In genomic region chr7:158663428-158663741, GRCh38 we compare ENCODE assay signal across 19 cellular contexts. TPM values are rescaled to one million over a fixed set of nuclear protein-coding genes. Genes with fewer than 3 reads are reported as not detected.
A peak's percentile ranks its signal among the peaks of the same experiment; 100 is the strongest.
DNase-seq lines count a peak whose midpoint lies in the region; ATAC-seq and TF ChIP-seq lines count a peak whose summit lies in the region.
"Had no signal": no experiment of that assay in that cellular context is flagged by ENCODE, and none has a peak within 500 bp of the region (broad histone marks: within the 10 kb centered on the region; RNA-seq: fewer than 3 reads in every experiment).

No MANE protein-coding gene starts in this region.

- peaks cover 15% of the 10 kb centered on the region for H3K36me3 ChIP-seq in CD4-positive, CD25-positive, alpha-beta regulatory T cell (ENCODE audit: control insufficient read depth, insufficient read depth, low read length)
- H3K36me3 ChIP-seq in psoas muscle (ENCODE audit: insufficient read depth in 1 of 2, low read depth in 1 of 2) (peaks cover 0 to 30% of the 10 kb centered on the region in 2 donors), esophagus squamous epithelium (peaks cover 0 to 50% (median 6%) of the 10 kb centered on the region in 3 donors)

- no peak for TF ChIP-seq POLR2A in esophagus squamous epithelium (IDR thresholded peaks at IDR 0.05)

- H3K4me3 Mint-ChIP-seq in activated CD4-positive, alpha-beta T cell treated with anti-CD3 and anti-CD28 coated beads for 36 hours, result peak overlapping the region; percentile 7
- H3K4me3 Mint-ChIP-seq in CD4-positive, CD25-positive, alpha-beta regulatory T cell, result peak overlapping the region in 2 of 4 donors; percentile 7 to 52
- peak overlapping the region; percentile 51 to 89 (median 72) for H3K4me3 Mint-ChIP-seq in immature natural killer cell
- H3K4me3 Mint-ChIP-seq in chondrocyte (ENCODE audit: unreplicated experiment), result no peak overlapping the region
- H3K4me3 Mint-ChIP-seq: activated naive CD8-positive, alpha-beta T cell treated with anti-CD3 and anti-CD28 coated beads for 36 hours; brain; memory B cell; nephron had no signal

- DNase-seq in activated CD4-positive, alpha-beta T cell treated with anti-CD3 and anti-CD28 coated beads for 36 hours, result no peak
- DNase-seq in activated CD4-positive, alpha-beta T cell treated with anti-CD3 and anti-CD28 coated beads for 4 hours, result no peak
- no peak for DNase-seq in CD4-positive, CD25-positive, alpha-beta regulatory T cell
- DNase-seq in RWPE1 (ENCODE audit: low spot score) (no peak), immature natural killer cell (no peak), chondrocyte (ENCODE audit: low spot score) (no peak), psoas muscle (no peak), esophagus squamous epithelium (lab: John Stamatoyannopoulos, UW) (no peak)
- DNase-seq: activated naive CD8-positive, alpha-beta T cell treated with anti-CD3 and anti-CD28 coated beads for 36 hours; C1 segment of cervical spinal cord; DMS53; foreskin keratinocyte; hypothalamus; NCI-H2171; NCI-H526 treated with DMSO at 0.1 percent for 48 hours; SHP77 treated with DMSO at 0.1 percent for 48 hours had no signal

- no peak overlapping the region for H3K4me3 ChIP-seq in CD4-positive, CD25-positive, alpha-beta regulatory T cell (ENCODE audit: low read depth, low read length)
- H3K4me3 ChIP-seq in psoas muscle (no peak overlapping the region), esophagus squamous epithelium (no peak overlapping the region)

- peak overlapping the region; percentile 50 for H3K27ac ChIP-seq in CD4-positive, CD25-positive, alpha-beta regulatory T cell (ENCODE audit: insufficient read depth, low read length, poor library complexity, severe bottlenecking)
- peak overlapping the region; percentile 21 for H3K27ac ChIP-seq in RWPE1
- H3K27ac ChIP-seq in psoas muscle, result no peak overlapping the region
- no peak overlapping the region for H3K27ac ChIP-seq in esophagus squamous epithelium
- H3K27ac ChIP-seq: foreskin keratinocyte had no signal

- no peaks in the 10 kb centered on the region for H3K9me3 ChIP-seq in CD4-positive, CD25-positive, alpha-beta regulatory T cell (ENCODE audit: control insufficient read depth in 2 of 2, low read length in 2 of 2)
- H3K9me3 ChIP-seq in psoas muscle (no peaks in the 10 kb centered on the region), esophagus squamous epithelium (no peaks in the 10 kb centered on the region)

- CTCF ChIA-PET in activated CD4-positive, alpha-beta T cell treated with anti-CD3 and anti-CD28 coated beads for 36 hours (lab: Charles Lee), result interaction anchor here (0.6 to 1.8 kb wide), 2 partner anchors 13 to 86 kb away, joined by 3 to 5 read pairs; no protein-coding TSS in a partner anchor
- CTCF ChIA-PET in RWPE1 (lab: Yijun Ruan, JAX), result no interaction called here

- H3K27me3 Mint-ChIP-seq in activated CD4-positive, alpha-beta T cell treated with anti-CD3 and anti-CD28 coated beads for 36 hours, result no peaks in the 10 kb centered on the region
- no peaks in the 10 kb centered on the region for H3K27me3 Mint-ChIP-seq in CD4-positive, CD25-positive, alpha-beta regulatory T cell
- H3K27me3 Mint-ChIP-seq in immature natural killer cell (ENCODE audit: low read depth in 3 of 3) (peaks cover 0 to 2% (median 0%) of the 10 kb centered on the region in 3 donors), chondrocyte (ENCODE audit: low read depth) (no peaks in the 10 kb centered on the region)
- H3K27me3 Mint-ChIP-seq: activated naive CD8-positive, alpha-beta T cell treated with anti-CD3 and anti-CD28 coated beads for 36 hours; brain; memory B cell had no signal

- POLR2A ChIA-PET in activated CD4-positive, alpha-beta T cell treated with anti-CD3 and anti-CD28 coated beads for 36 hours (lab: Charles Lee), result no interaction called here
- POLR2A ChIA-PET in RWPE1 (lab: Yijun Ruan, JAX; ENCODE audit: low non-redundant PET), result no interaction called here

- intact Hi-C loops in activated CD4-positive, alpha-beta T cell treated with anti-CD3 and anti-CD28 coated beads for 36 hours (cut with DNase I, micrococcal nuclease), result no loop called here
- intact Hi-C loops in psoas muscle (cut with DNase I), result no loop called here
- intact Hi-C loops in esophagus squamous epithelium (cut with DNase I), result no loop called here

- no peak for ATAC-seq in activated CD4-positive, alpha-beta T cell treated with anti-CD3 and anti-CD28 coated beads for 36 hours
- no peak for ATAC-seq in CD4-positive, CD25-positive, alpha-beta regulatory T cell (ENCODE audit: low read depth in 2 of 2)
- no peak for ATAC-seq in psoas muscle
- ATAC-seq: foreskin keratinocyte had no signal

- peaks cover 14% of the 10 kb centered on the region for H3K4me1 Mint-ChIP-seq in activated CD4-positive, alpha-beta T cell treated with anti-CD3 and anti-CD28 coated beads for 36 hours
- peaks cover 0 to 6% (median 1%) of the 10 kb centered on the region in 4 donors for H3K4me1 Mint-ChIP-seq in CD4-positive, CD25-positive, alpha-beta regulatory T cell
- H3K4me1 Mint-ChIP-seq in immature natural killer cell (peaks cover 9 to 11% of the 10 kb centered on the region in 2 donors), chondrocyte (ENCODE audit: low read depth) (peaks cover 11% of the 10 kb centered on the region)
- H3K4me1 Mint-ChIP-seq: activated naive CD8-positive, alpha-beta T cell treated with anti-CD3 and anti-CD28 coated beads for 36 hours; memory B cell; nephron had no signal

- WGBS in psoas muscle, 3 donors, result 90 to 94% (median 92%) methylated on average over 2 of the region's 2 CpGs
- WGBS in esophagus squamous epithelium, 2 donors, result 78 to 93% methylated on average over 1 to 2 of the region's 2 CpGs

- peaks cover 40% of the 10 kb centered on the region for H3K36me3 Mint-ChIP-seq in activated CD4-positive, alpha-beta T cell treated with anti-CD3 and anti-CD28 coated beads for 36 hours (ENCODE audit: low read depth)
- peaks cover 34% of the 10 kb centered on the region for H3K36me3 Mint-ChIP-seq in CD4-positive, CD25-positive, alpha-beta regulatory T cell
- peaks cover 0 to 12% (median 7%) of the 10 kb centered on the region in 3 donors for H3K36me3 Mint-ChIP-seq in immature natural killer cell
- peaks cover 6% of the 10 kb centered on the region for H3K36me3 Mint-ChIP-seq in chondrocyte (ENCODE audit: low read depth)

- H3K27me3 ChIP-seq in CD4-positive, CD25-positive, alpha-beta regulatory T cell (ENCODE audit: control insufficient read depth, insufficient read depth, low read length), result no peaks in the 10 kb centered on the region
- H3K27me3 ChIP-seq in psoas muscle (ENCODE audit: insufficient read depth in 3 of 3, low read length in 2 of 3) (no peaks in the 10 kb centered on the region), esophagus squamous epithelium (no peaks in the 10 kb centered on the region)
- H3K27me3 ChIP-seq: foreskin keratinocyte had no signal

- peak overlapping the region; percentile 42 for H3K27ac Mint-ChIP-seq in activated CD4-positive, alpha-beta T cell treated with anti-CD3 and anti-CD28 coated beads for 36 hours
- H3K27ac Mint-ChIP-seq in CD4-positive, CD25-positive, alpha-beta regulatory T cell, result peak overlapping the region; percentile 23 to 84 (median 79)
- peak overlapping the region; percentile 58 to 89 (median 76) for H3K27ac Mint-ChIP-seq in immature natural killer cell
- H3K27ac Mint-ChIP-seq in chondrocyte (ENCODE audit: unreplicated experiment), result no peak overlapping the region
- H3K27ac Mint-ChIP-seq: activated naive CD8-positive, alpha-beta T cell treated with anti-CD3 and anti-CD28 coated beads for 36 hours; memory B cell; nephron had no signal

- TF ChIP-seq CTCF in RWPE1 (conservative IDR thresholded peaks at IDR 0.05; ENCODE audit: low read depth), result no peak
- TF ChIP-seq CTCF in chondrocyte (IDR thresholded peaks at IDR 0.05), result no peak
- no peak for TF ChIP-seq CTCF in psoas muscle (IDR thresholded peaks at IDR 0.05)
- TF ChIP-seq CTCF in esophagus squamous epithelium (IDR thresholded peaks at IDR 0.05), result peak in 1 of 6 experiments; percentile 18

- no peaks in the 10 kb centered on the region for H3K9me3 Mint-ChIP-seq in activated CD4-positive, alpha-beta T cell treated with anti-CD3 and anti-CD28 coated beads for 36 hours (ENCODE audit: low read depth)
- no peaks in the 10 kb centered on the region for H3K9me3 Mint-ChIP-seq in CD4-positive, CD25-positive, alpha-beta regulatory T cell
- H3K9me3 Mint-ChIP-seq in immature natural killer cell (no peaks in the 10 kb centered on the region), chondrocyte (ENCODE audit: low read depth) (no peaks in the 10 kb centered on the region)
- H3K9me3 Mint-ChIP-seq: activated naive CD8-positive, alpha-beta T cell treated with anti-CD3 and anti-CD28 coated beads for 36 hours; brain; memory B cell; nephron had no signal

- H3K4me1 ChIP-seq in CD4-positive, CD25-positive, alpha-beta regulatory T cell (ENCODE audit: control insufficient read depth, insufficient read depth, low read length, poor library complexity, severe bottlenecking), result no peaks in the 10 kb centered on the region
- H3K4me1 ChIP-seq in psoas muscle (no peaks in the 10 kb centered on the region), esophagus squamous epithelium (no peaks in the 10 kb centered on the region)
- H3K4me1 ChIP-seq: foreskin keratinocyte had no signal

RNA-seq across cellular contexts. Expression of gene NCAPG2, which starts 41.2 kb away (rescaled TPM):
- total RNA-seq in activated CD4-positive, alpha-beta T cell treated with anti-CD3 and anti-CD28 coated beads for 36 hours, result 100 to 1,000 TPM in 1 of 2 experiments, 10 to 100 TPM in 1; 85.4 to 127 TPM
- total RNA-seq in CD4-positive, CD25-positive, alpha-beta regulatory T cell, result 10.6 TPM
- polyA plus RNA-seq in CD4-positive, CD25-positive, alpha-beta regulatory T cell, result 1 to 10 TPM; 2.7 to 5.6 (median 3.8) TPM
- polyA plus RNA-seq in immature natural killer cell, result 1 to 10 TPM; 3.5 to 7.9 (median 5.7) TPM
- 13.0 to 21.5 TPM (median 19.0 TPM) in 3 replicates for total RNA-seq in chondrocyte
- total RNA-seq in psoas muscle, result 1 to 10 TPM; 2.2 to 3.8 (median 3.2) TPM
- 1 to 10 TPM; 1.9 to 3.3 (median 1.9) TPM for polyA plus RNA-seq in psoas muscle
- 10 to 100 TPM in 2 of 4 donors, 1 to 10 TPM in 2; 7.3 to 23.1 (median 13.7) TPM for total RNA-seq in esophagus squamous epithelium

Comparison
In these comparisons a context has a peak if more than half of its experiments do, and no peak if none do; other contexts are left out.
1. H3K27ac ChIP-seq: peak in CD4-positive, CD25-positive, alpha-beta regulatory T cell (single experiment) and RWPE1 (single experiment); none in psoas muscle (single experiment) and esophagus squamous epithelium (0 of 4).